ENCODE assay signal across 1 cellular context in genomic region chr11:46475926-46476545, GRCh38.
A peak's percentile ranks its signal among the peaks of the same experiment; 100 is the strongest.
TF ChIP-seq lines count a peak whose summit lies in the region.

No MANE protein-coding gene starts in this region.

TF ChIP-seq in GM12878, 131 proteins besides CTCF, POLR2A, EP300 and RAD21 (continued from another document):
- TF ChIP-seq E2F8 (IDR thresholded peaks at IDR 0.05; ENCODE audit: low read depth, partially characterized antibody) (no peak), FOS (IDR thresholded peaks at IDR 0.05; ENCODE audit: borderline replicate concordance, extremely low read depth, insufficient read length) (no peak), STAT3 (IDR thresholded peaks at IDR 0.05; ENCODE audit: low read depth, low read length) (no peak), JUND (IDR thresholded peaks at IDR 0.05; ENCODE audit: low read depth, low read length) (no peak), KAT2A (conservative IDR thresholded peaks at IDR 0.05; ENCODE audit: control insufficient read depth, low read depth, low read length) (no peak), NFYA (IDR thresholded peaks at IDR 0.05; ENCODE audit: borderline replicate concordance, low read depth, low read length) (no peak), RUNX3 (IDR thresholded peaks at IDR 0.05; ENCODE audit: low read length) (peak; percentile 80), USF2 (IDR thresholded peaks at IDR 0.05; ENCODE audit: borderline replicate concordance, low read depth, low read length) (no peak), CUX1 (IDR thresholded peaks at IDR 0.05; ENCODE audit: insufficient replicate concordance, low read depth, low read length) (no peak), ETV6 (conservative IDR thresholded peaks at IDR 0.05 in 1 of 2, IDR thresholded peaks at IDR 0.05 in 1 of 2; ENCODE audit: borderline replicate concordance in 1 of 2, low read depth in 1 of 2) (no peak), CEBPB (IDR thresholded peaks at IDR 0.05; ENCODE audit: borderline replicate concordance in 1 of 2, low read depth in 2 of 2, low read length in 2 of 2) (no peak), ATF7 (IDR thresholded peaks at IDR 0.05; ENCODE audit: low read depth) (0 out of 2 replicates have a peak, but pooled peaks have one; percentile 21), TCF12 (IDR thresholded peaks at IDR 0.05; ENCODE audit: low read depth, low read length) (no peak), SPI1 (IDR thresholded peaks at IDR 0.05; ENCODE audit: borderline replicate concordance, insufficient read depth, low read depth, low read length) (no peak), STAT1 (conservative IDR thresholded peaks at IDR 0.05) (no peak), PAX8 (IDR thresholded peaks at IDR 0.05) (no peak), REST (IDR thresholded peaks at IDR 0.05; ENCODE audit: low read depth, low read length) (no peak), MYB (IDR thresholded peaks at IDR 0.05; ENCODE audit: borderline replicate concordance, low read depth, low read length) (no peak), SMAD1 (IDR thresholded peaks at IDR 0.05; ENCODE audit: low read depth, partially characterized antibody) (peak; percentile 27), YY1 (IDR thresholded peaks at IDR 0.05; ENCODE audit: low read depth, low read length) (no peak), ZBED1 (IDR thresholded peaks at IDR 0.05; ENCODE audit: borderline replicate concordance) (no peak), IRF4 (IDR thresholded peaks at IDR 0.05; ENCODE audit: low read depth, low read length) (no peak), YBX1 (IDR thresholded peaks at IDR 0.05) (no peak), ZNF622 (IDR thresholded peaks at IDR 0.05) (no peak), NFXL1 (IDR thresholded peaks at IDR 0.05; ENCODE audit: borderline replicate concordance) (no peak), TCF3 (IDR thresholded peaks at IDR 0.05; ENCODE audit: borderline replicate concordance, insufficient read depth, low read depth, low read length) (no peak), MTA3 (IDR thresholded peaks at IDR 0.05; ENCODE audit: borderline replicate concordance, low read length) (no peak)
- TF ChIP-seq, protein P1, sequence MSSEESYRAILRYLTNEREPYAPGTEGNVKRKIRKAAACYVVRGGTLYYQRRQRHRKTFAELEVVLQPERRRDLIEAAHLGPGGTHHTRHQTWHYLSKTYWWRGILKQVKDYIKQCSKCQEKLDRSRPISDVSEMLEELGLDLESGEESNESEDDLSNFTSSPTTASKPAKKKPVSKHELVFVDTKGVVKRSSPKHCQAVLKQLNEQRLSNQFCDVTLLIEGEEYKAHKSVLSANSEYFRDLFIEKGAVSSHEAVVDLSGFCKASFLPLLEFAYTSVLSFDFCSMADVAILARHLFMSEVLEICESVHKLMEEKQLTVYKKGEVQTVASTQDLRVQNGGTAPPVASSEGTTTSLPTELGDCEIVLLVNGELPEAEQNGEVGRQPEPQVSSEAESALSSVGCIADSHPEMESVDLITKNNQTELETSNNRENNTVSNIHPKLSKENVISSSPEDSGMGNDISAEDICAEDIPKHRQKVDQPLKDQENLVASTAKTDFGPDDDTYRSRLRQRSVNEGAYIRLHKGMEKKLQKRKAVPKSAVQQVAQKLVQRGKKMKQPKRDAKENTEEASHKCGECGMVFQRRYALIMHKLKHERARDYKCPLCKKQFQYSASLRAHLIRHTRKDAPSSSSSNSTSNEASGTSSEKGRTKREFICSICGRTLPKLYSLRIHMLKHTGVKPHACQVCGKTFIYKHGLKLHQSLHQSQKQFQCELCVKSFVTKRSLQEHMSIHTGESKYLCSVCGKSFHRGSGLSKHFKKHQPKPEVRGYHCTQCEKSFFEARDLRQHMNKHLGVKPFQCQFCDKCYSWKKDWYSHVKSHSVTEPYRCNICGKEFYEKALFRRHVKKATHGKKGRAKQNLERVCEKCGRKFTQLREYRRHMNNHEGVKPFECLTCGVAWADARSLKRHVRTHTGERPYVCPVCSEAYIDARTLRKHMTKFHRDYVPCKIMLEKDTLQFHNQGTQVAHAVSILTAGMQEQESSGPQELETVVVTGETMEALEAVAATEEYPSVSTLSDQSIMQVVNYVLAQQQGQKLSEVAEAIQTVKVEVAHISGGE (CRISPR knock-in tag; IDR thresholded peaks at IDR 0.05) = no peak
- TF ChIP-seq, protein P2, sequence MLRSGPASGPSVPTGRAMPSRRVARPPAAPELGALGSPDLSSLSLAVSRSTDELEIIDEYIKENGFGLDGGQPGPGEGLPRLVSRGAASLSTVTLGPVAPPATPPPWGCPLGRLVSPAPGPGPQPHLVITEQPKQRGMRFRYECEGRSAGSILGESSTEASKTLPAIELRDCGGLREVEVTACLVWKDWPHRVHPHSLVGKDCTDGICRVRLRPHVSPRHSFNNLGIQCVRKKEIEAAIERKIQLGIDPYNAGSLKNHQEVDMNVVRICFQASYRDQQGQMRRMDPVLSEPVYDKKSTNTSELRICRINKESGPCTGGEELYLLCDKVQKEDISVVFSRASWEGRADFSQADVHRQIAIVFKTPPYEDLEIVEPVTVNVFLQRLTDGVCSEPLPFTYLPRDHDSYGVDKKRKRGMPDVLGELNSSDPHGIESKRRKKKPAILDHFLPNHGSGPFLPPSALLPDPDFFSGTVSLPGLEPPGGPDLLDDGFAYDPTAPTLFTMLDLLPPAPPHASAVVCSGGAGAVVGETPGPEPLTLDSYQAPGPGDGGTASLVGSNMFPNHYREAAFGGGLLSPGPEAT (IDR thresholded peaks at IDR 0.05; ENCODE audit: low read depth) = peak; percentile 44; the same call in 1 of the 2 replicates
- TF ChIP-seq, protein P3, sequence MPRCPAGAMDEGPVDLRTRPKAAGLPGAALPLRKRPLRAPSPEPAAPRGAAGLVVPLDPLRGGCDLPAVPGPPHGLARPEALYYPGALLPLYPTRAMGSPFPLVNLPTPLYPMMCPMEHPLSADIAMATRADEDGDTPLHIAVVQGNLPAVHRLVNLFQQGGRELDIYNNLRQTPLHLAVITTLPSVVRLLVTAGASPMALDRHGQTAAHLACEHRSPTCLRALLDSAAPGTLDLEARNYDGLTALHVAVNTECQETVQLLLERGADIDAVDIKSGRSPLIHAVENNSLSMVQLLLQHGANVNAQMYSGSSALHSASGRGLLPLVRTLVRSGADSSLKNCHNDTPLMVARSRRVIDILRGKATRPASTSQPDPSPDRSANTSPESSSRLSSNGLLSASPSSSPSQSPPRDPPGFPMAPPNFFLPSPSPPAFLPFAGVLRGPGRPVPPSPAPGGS (IDR thresholded peaks at IDR 0.05; ENCODE audit: borderline replicate concordance, insufficient read depth, low read depth, low read length, poor library complexity, severe bottlenecking) = no peak
